In the genomic region with DNA sequence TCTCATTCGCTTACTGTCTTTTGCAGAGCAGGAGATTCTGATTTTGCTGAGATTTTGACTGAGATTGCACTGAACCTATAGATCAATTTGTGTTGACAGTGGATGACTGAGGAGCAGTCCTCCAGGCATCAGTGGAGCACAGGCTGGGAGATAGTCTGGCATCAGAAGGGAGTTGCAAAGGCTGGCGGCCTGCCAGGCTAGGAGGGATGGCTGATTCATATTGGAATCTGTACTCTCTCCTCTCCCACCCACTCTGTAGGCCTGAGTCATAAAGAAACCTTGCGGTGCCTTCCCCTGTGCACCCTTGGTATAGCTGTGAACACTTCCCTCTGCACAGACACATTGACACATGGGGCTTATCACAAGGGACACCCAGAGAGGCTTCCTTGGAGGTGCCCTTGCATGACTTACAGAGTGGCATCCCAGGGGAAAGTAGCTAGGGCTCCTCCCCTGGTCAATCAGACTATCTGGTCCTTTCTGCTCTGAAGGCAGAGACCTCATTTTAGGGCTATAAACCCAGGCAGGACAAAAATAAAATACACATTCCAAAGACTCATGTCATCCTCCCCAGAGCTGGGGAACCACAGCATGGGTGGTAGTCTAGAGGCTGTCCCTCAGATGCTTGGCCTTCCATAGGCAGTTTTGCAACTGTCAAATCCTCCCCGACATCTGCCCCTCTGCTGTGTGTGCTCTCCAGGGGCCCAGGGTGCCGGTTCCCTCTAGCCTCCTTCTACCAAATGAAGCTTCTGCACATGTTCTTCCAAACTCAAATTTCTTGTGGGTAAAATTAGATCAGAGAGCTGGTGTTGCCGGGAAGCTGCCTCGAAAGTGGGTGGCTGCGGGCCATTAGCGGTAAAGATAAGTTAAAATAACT, we compare ENCODE assay signal across 8 cellular contexts. TPM values are rescaled to one million over a fixed set of nuclear protein-coding genes. Genes with fewer than 3 reads are reported as not detected.
DNase-seq lines count a peak whose midpoint lies in the region; ATAC-seq and TF ChIP-seq lines count a peak whose summit lies in the region.

No MANE protein-coding gene starts in this region.

- no peak for TF ChIP-seq POLR2A in upper lobe of left lung (IDR thresholded peaks at IDR 0.05)

- no peaks in the 10 kb centered on the region for H3K9me3 ChIP-seq in upper lobe of left lung

- peaks cover 7% of the 10 kb centered on the region for H3K9me3 Mint-ChIP-seq in activated CD4-positive, alpha-beta T cell treated with anti-CD3 and anti-CD28 coated beads, Interleukin-2, amount 10 ng/mL, durations not matched to agents 7 days and 5 days
- no peaks in the 10 kb centered on the region for H3K9me3 Mint-ChIP-seq in effector memory CD8-positive, alpha-beta T cell
- H3K9me3 Mint-ChIP-seq in osteocyte (ENCODE audit: unreplicated experiment) = no peaks in the 10 kb centered on the region

- H3K4me1 ChIP-seq in upper lobe of left lung = peaks cover 13 to 27% (median 17%) of the 10 kb centered on the region in 4 donors

- no peak overlapping the region for H3K4me3 ChIP-seq in upper lobe of left lung

- POLR2A ChIA-PET in activated CD4-positive, alpha-beta T cell treated with anti-CD3 and anti-CD28 coated beads, Interleukin-2, amount 10 ng/mL, durations not matched to agents 7 days and 5 days (lab: Charles Lee) = no interaction called here

- H3K4me1 Mint-ChIP-seq in activated CD4-positive, alpha-beta T cell treated with anti-CD3 and anti-CD28 coated beads, Interleukin-2, amount 10 ng/mL, durations not matched to agents 7 days and 5 days = peaks cover 29% of the 10 kb centered on the region
- peaks cover 12 to 23% of the 10 kb centered on the region in 2 donors for H3K4me1 Mint-ChIP-seq in effector memory CD8-positive, alpha-beta T cell (ENCODE audit: low read depth in 2 of 2)
- H3K4me1 Mint-ChIP-seq in osteocyte (ENCODE audit: unreplicated experiment) = peaks cover 40% of the 10 kb centered on the region

- DNase-seq in DMS 273 (lab: John Stamatoyannopoulos, UW; ENCODE audit: unreplicated experiment) (peak; percentile 83), HT1080 (ENCODE audit: low read depth) (peak; percentile 97), osteocyte (ENCODE audit: extremely low spot score, unreplicated experiment) (peak; percentile 92), upper lobe of left lung (peak in 1 of 2 donors; percentile 71)
- peak; percentile 67 for DNase-seq in activated CD4-positive, alpha-beta T cell treated with anti-CD3 and anti-CD28 coated beads, Interleukin-2, amount 10 ng/mL, durations not matched to agents 7 days and 5 days
- no peak for DNase-seq in effector memory CD8-positive, alpha-beta T cell
- no peak for DNase-seq in NK-92 treated with Interleukin-12 subunit alpha and Interleukin-12 subunit beta, amount 100 ng/mL, for 24 hours (lab: John Stamatoyannopoulos, UW)

- H3K36me3 Mint-ChIP-seq in activated CD4-positive, alpha-beta T cell treated with anti-CD3 and anti-CD28 coated beads, Interleukin-2, amount 10 ng/mL, durations not matched to agents 7 days and 5 days (ENCODE audit: low read depth) = peaks cover 2% of the 10 kb centered on the region
- no peaks in the 10 kb centered on the region for H3K36me3 Mint-ChIP-seq in effector memory CD8-positive, alpha-beta T cell (ENCODE audit: insufficient read depth)
- H3K36me3 Mint-ChIP-seq in osteocyte (ENCODE audit: unreplicated experiment) = no peaks in the 10 kb centered on the region

- H3K36me3 ChIP-seq in upper lobe of left lung = no peaks in the 10 kb centered on the region

- WGBS in upper lobe of left lung, 2 donors = 77 to 80% methylated on average over 9 of the region's 9 CpGs

- H3K4me3 Mint-ChIP-seq in activated CD4-positive, alpha-beta T cell treated with anti-CD3 and anti-CD28 coated beads, Interleukin-2, amount 10 ng/mL, durations not matched to agents 7 days and 5 days = no peak overlapping the region
- no peak overlapping the region for H3K4me3 Mint-ChIP-seq in effector memory CD8-positive, alpha-beta T cell
- H3K4me3 Mint-ChIP-seq in osteocyte (ENCODE audit: unreplicated experiment) = no peak overlapping the region

- ATAC-seq in GM21526 (IDR thresholded peaks at IDR 0.05; ENCODE audit: low FRiP score, unreplicated experiment) = peak; percentile 99
- peak; percentile 74 for ATAC-seq in effector memory CD8-positive, alpha-beta T cell (replicated peaks)
- ATAC-seq in upper lobe of left lung (ENCODE audit: low FRiP score in 2 of 2) = peak; percentile 82 to 87

- H3K27ac ChIP-seq in upper lobe of left lung = no peak overlapping the region

- H3K27me3 ChIP-seq in upper lobe of left lung = no peaks in the 10 kb centered on the region

- CTCF ChIA-PET in activated CD4-positive, alpha-beta T cell treated with anti-CD3 and anti-CD28 coated beads, Interleukin-2, amount 10 ng/mL, durations not matched to agents 7 days and 5 days (lab: Charles Lee) = interaction anchor here (0.5 to 1.0 kb wide), 4 partner anchors 27 to 186 kb away, joined by 3 read pairs; no protein-coding TSS in a partner anchor

- TF ChIP-seq EP300 in upper lobe of left lung (IDR thresholded peaks at IDR 0.05) = peak in 1 of 4 donors; percentile 4

- H3K27ac Mint-ChIP-seq in activated CD4-positive, alpha-beta T cell treated with anti-CD3 and anti-CD28 coated beads, Interleukin-2, amount 10 ng/mL, durations not matched to agents 7 days and 5 days = peak overlapping the region; percentile 56
- H3K27ac Mint-ChIP-seq in effector memory CD8-positive, alpha-beta T cell = peak overlapping the region; percentile 0 to 80
- H3K27ac Mint-ChIP-seq in osteocyte (ENCODE audit: unreplicated experiment) = peak overlapping the region; percentile 85

- TF ChIP-seq CTCF in osteocyte (IDR thresholded peaks at IDR 0.05) (no peak), upper lobe of left lung (IDR thresholded peaks at IDR 0.05) (no peak)

- H3K27me3 Mint-ChIP-seq in activated CD4-positive, alpha-beta T cell treated with anti-CD3 and anti-CD28 coated beads, Interleukin-2, amount 10 ng/mL, durations not matched to agents 7 days and 5 days = peaks cover 9% of the 10 kb centered on the region
- peaks cover 24 to 27% of the 10 kb centered on the region in 2 donors for H3K27me3 Mint-ChIP-seq in effector memory CD8-positive, alpha-beta T cell
- no peaks in the 10 kb centered on the region for H3K27me3 Mint-ChIP-seq in osteocyte (ENCODE audit: unreplicated experiment)

RNA-seq across cellular contexts. Expression of a gene that starts 37.4 kb away (rescaled TPM):
- 6.2 and 9.4 TPM in 2 replicates for total RNA-seq in HT1080 (2014; rRNA removed; shearing (Covaris generic))
- 3.4 and 8.4 TPM in 2 replicates for polyA plus RNA-seq in HT1080 (2015; cell fraction: cytosol; rRNA removed)
- polyA plus RNA-seq in HT1080 (2015; cell fraction: nucleus; rRNA removed) = 1.9 and 7.1 TPM in 2 replicates
- total RNA-seq in activated CD4-positive, alpha-beta T cell treated with anti-CD3 and anti-CD28 coated beads, Interleukin-2, amount 10 ng/mL, durations not matched to agents 7 days and 5 days = 10 to 100 TPM; 11.9 to 13.8 TPM
- total RNA-seq in osteocyte (1.3 and 1.4 TPM in 2 replicates), upper lobe of left lung (10 to 100 TPM in 4 of 6 donors, 1 to 10 TPM in 2; 5.9 to 25.1 (median 11.2) TPM)

Comparison
In these comparisons a context has a peak if more than half of its experiments do, and no peak if none do; other contexts are left out.
1. DNase-seq: peak in DMS 273 (single experiment), HT1080 (single experiment), activated CD4-positive, alpha-beta T cell treated with anti-CD3 and anti-CD28 coated beads, Interleukin-2, amount 10 ng/mL, durations not matched to agents 7 days and 5 days (single experiment) and osteocyte (single experiment); none in effector memory CD8-positive, alpha-beta T cell (0 of 3) and NK-92 treated with Interleukin-12 subunit alpha and Interleukin-12 subunit beta, amount 100 ng/mL, for 24 hours (single experiment).
2. Peak in every context shown above with its lines, with median percentiles within 50 percentile points of each other: ATAC-seq and H3K27ac Mint-ChIP-seq.